Comparison of ENCODE assay signal across 19 cellular contexts in the genomic region with DNA sequence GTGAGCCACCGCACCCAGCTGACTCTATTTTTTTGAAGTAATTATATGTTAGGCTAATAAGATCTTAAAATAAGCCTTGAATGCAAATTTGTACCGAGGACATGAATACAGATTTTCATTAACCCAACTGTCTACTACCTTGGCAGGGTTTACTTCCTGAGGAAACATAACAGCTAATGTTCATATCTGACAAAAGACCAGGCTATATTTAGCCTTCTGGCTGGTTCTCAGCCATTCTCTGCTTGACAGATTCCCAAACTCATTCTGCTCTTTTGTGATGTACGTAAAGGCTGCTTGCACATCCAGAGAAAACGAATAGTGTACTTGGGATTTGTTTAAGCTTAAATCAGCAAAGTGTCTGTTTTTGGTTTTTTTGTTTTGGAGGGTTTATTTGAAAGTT. TPM values are rescaled to one million over a fixed set of nuclear protein-coding genes. Genes with fewer than 3 reads are reported as not detected.
DNase-seq lines count a peak whose midpoint lies in the region; ATAC-seq and TF ChIP-seq lines count a peak whose summit lies in the region.
"Had no signal": no experiment of that assay in that cellular context is flagged by ENCODE, and none has a peak within 500 bp of the region (broad histone marks: within the 10 kb centered on the region; RNA-seq: fewer than 3 reads in every experiment).

No MANE protein-coding gene starts in this region.

- H3K9ac ChIP-seq in mucosa of rectum (ENCODE audit: low read depth in 1 of 2, low read length in 2 of 2) = no peak overlapping the region

- no peak overlapping the region for H2AFZ ChIP-seq in OCI-LY7 (ENCODE audit: low read length)
- H2AFZ ChIP-seq: GM23338 had no signal

- POLR2A ChIA-PET in OCI-LY7 (lab: Charles Lee) = no interaction called here

- intact Hi-C loops in left ventricle myocardium superior (cut with micrococcal nuclease) = no loop called here
- intact Hi-C loops in Right ventricle myocardium inferior (cut with DNase I) = no loop called here
- intact Hi-C loops in OCI-LY7 (cut with micrococcal nuclease; ENCODE audit: unreplicated experiment) = no loop called here

- H3K9me3 ChIP-seq in esophagus (ENCODE audit: control insufficient read depth in 2 of 2, insufficient read depth in 1 of 2, low read depth in 1 of 2, low read length in 1 of 2) (no peaks in the 10 kb centered on the region), mucosa of rectum (ENCODE audit: control insufficient read depth in 2 of 2, low read length in 2 of 2) (peaks cover 3 to 4% of the 10 kb centered on the region in 2 donors), OCI-LY7 (ENCODE audit: low read length) (peaks cover 15% of the 10 kb centered on the region; the same call in 1 of the 2 replicates)
- H3K9me3 ChIP-seq: ascending aorta, SJSA1 had no signal

- no peak for TF ChIP-seq CTCF in OCI-LY7 (conservative IDR thresholded peaks at IDR 0.05; ENCODE audit: low read length)

- CTCF ChIA-PET in OCI-LY7 (lab: Charles Lee; ENCODE audit: unreplicated experiment) = no interaction called here

- no peak for DNase-seq in left ventricle myocardium superior
- DNase-seq in Right ventricle myocardium inferior (ENCODE audit: missing footprints) = no peak
- DNase-seq in OCI-LY7 (ENCODE audit: low spot score) = no peak
- no peak for DNase-seq in NCI-H2227 (lab: John Stamatoyannopoulos, UW; ENCODE audit: unreplicated experiment)
- DNase-seq: activated CD8-positive, alpha-beta T cell treated with anti-CD3 and anti-CD28 coated beads, Interleukin-2, amount 10 ng/mL, durations not matched to agents 7 days and 5 days; effector CD4-positive, alpha-beta T cell; head of caudate nucleus; IMR-90; kidney glomerular epithelial cell; naive thymus-derived CD8-positive, alpha-beta T cell had no signal

- no TSS peak for BruUV-seq in OCI-LY7 (replicated peaks; lab: Mats Ljungman, UMichigan)

- H3K4me3 ChIP-seq in esophagus (ENCODE audit: low read depth in 1 of 2, low read length in 2 of 2) = no peak overlapping the region
- no peak overlapping the region for H3K4me3 ChIP-seq in mucosa of rectum (ENCODE audit: low read length in 2 of 2)
- H3K4me3 ChIP-seq in urinary bladder (ENCODE audit: low read depth, low read length) = no peak overlapping the region
- no peak overlapping the region for H3K4me3 ChIP-seq in OCI-LY7 (ENCODE audit: low read depth, low read length, poor library complexity, severe bottlenecking)
- H3K4me3 ChIP-seq: ascending aorta, GM23338, SJSA1 had no signal

- H3K27me3 ChIP-seq in esophagus (ENCODE audit: control insufficient read depth in 1 of 2, insufficient read depth in 2 of 2, low read length in 2 of 2) = no peaks in the 10 kb centered on the region
- H3K27me3 ChIP-seq in mucosa of rectum (ENCODE audit: control insufficient read depth in 2 of 2, insufficient read depth in 2 of 2, low read length in 2 of 2) = no peaks in the 10 kb centered on the region
- H3K27me3 ChIP-seq: ascending aorta, SJSA1 had no signal

- peak overlapping the region; percentile 43 to 52 for H3K27ac ChIP-seq in esophagus (ENCODE audit: low read depth in 2 of 2, low read length in 1 of 2)
- H3K27ac ChIP-seq in mucosa of rectum (ENCODE audit: low read depth in 2 of 2, low read length in 2 of 2) = peak overlapping the region; percentile 65 to 75
- peak overlapping the region; percentile 59 for H3K27ac ChIP-seq in urinary bladder (ENCODE audit: low read depth)
- H3K27ac ChIP-seq in OCI-LY7 (ENCODE audit: low read depth, low read length, poor library complexity, severe bottlenecking) = no peak overlapping the region
- H3K27ac ChIP-seq: ascending aorta, SJSA1 had no signal

- H3K9me2 ChIP-seq in OCI-LY7 (ENCODE audit: insufficient read depth, low read length) = no peaks in the 10 kb centered on the region

- H3K4me2 ChIP-seq in OCI-LY7 (ENCODE audit: low read length) = no peak overlapping the region
- H3K4me2 ChIP-seq: GM23338 had no signal

- H3K4me1 ChIP-seq in esophagus (ENCODE audit: control insufficient read depth in 2 of 2, insufficient read depth in 2 of 2, low read length in 1 of 2) (no peaks in the 10 kb centered on the region), mucosa of rectum (ENCODE audit: control insufficient read depth in 2 of 2, insufficient read depth in 2 of 2, low read length in 2 of 2) (peaks cover 0 to 3% of the 10 kb centered on the region in 2 donors), urinary bladder (ENCODE audit: insufficient read depth) (no peaks in the 10 kb centered on the region), OCI-LY7 (ENCODE audit: insufficient read depth, low read length, poor library complexity, severe bottlenecking) (no peaks in the 10 kb centered on the region)
- H3K4me1 ChIP-seq: ascending aorta, SJSA1 had no signal

- H3K36me3 ChIP-seq in esophagus (ENCODE audit: control insufficient read depth in 2 of 2, insufficient read depth in 2 of 2, low read length in 1 of 2) = no peaks in the 10 kb centered on the region
- no peaks in the 10 kb centered on the region for H3K36me3 ChIP-seq in mucosa of rectum (ENCODE audit: control insufficient read depth in 2 of 2, insufficient read depth in 2 of 2, low read length in 2 of 2)
- no peaks in the 10 kb centered on the region for H3K36me3 ChIP-seq in urinary bladder (ENCODE audit: insufficient read depth)
- H3K36me3 ChIP-seq in OCI-LY7 (ENCODE audit: insufficient read depth, low read length) = no peaks in the 10 kb centered on the region
- H3K36me3 ChIP-seq: ascending aorta, SJSA1 had no signal

- H4K20me1 ChIP-seq in OCI-LY7 (ENCODE audit: insufficient read depth, low read length) = no peaks in the 10 kb centered on the region

- no peaks in the 10 kb centered on the region for H3K79me2 ChIP-seq in OCI-LY7 (ENCODE audit: insufficient read depth, low read depth, low read length)

- ATAC-seq in left ventricle myocardium superior (peak; percentile 31), Right ventricle myocardium inferior (no peak), HG02588 (IDR thresholded peaks at IDR 0.05; ENCODE audit: unreplicated experiment) (no peak)
- ATAC-seq: activated CD8-positive, alpha-beta T cell treated with anti-CD3 and anti-CD28 coated beads, Interleukin-2, amount 10 ng/mL, durations not matched to agents 7 days and 5 days; GM23338; naive thymus-derived CD8-positive, alpha-beta T cell had no signal

- WGBS in esophagus, 2 donors = 33 to 40% methylated on average over 4 of the region's 4 CpGs
- WGBS in urinary bladder = 48% methylated on average over 4 of the region's 4 CpGs

RNA-seq across cellular contexts. Expression of gene CRTAM, which starts 21.6 kb away (rescaled TPM):
- total RNA-seq in left ventricle myocardium superior (not detected), Right ventricle myocardium inferior (0.11 TPM), urinary bladder (0.37 TPM), OCI-LY7 (2022) (not detected in 2 replicates)
- polyA plus RNA-seq in esophagus (under 1 TPM; 0.08 to 0.14 TPM), urinary bladder (0.11 TPM)
- total RNA-seq in OCI-LY7 (2014; rRNA removed; shearing (Covaris generic)) = not detected in 2 replicates
- total RNA-seq: A673, ascending aorta, GM23338, IMR-90, renal cortical epithelial cell, SJSA1 had no signal
- polyA plus RNA-seq: GM23338, IMR-90 had no signal
